ENCODE assay signal across 21 cellular contexts in genomic region chr17:33981713-33982601, GRCh38.
A peak's percentile ranks its signal among the peaks of the same experiment; 100 is the strongest.
DNase-seq lines count a peak whose midpoint lies in the region; ATAC-seq, FAIRE-seq and TF ChIP-seq lines count a peak whose summit lies in the region.
"Had no signal": no experiment of that assay in that cellular context is flagged by ENCODE, and none has a peak within 500 bp of the region (broad histone marks: within the 10 kb centered on the region; RNA-seq: fewer than 3 reads in every experiment).

No MANE protein-coding gene starts in this region.

- DNase-seq in H4 (ENCODE audit: low spot score) (peak; percentile 57), NCI-H2029 (lab: John Stamatoyannopoulos, UW) (peak; percentile 63), activated gamma-delta T cell (lab: John Stamatoyannopoulos, UW) (no peak), NCI-H510A treated with DMSO at 0.1 percent for 48 hours (lab: John Stamatoyannopoulos, UW) (no peak), D721Med (ENCODE audit: insufficient read length, low spot score) (no peak)
- DNase-seq: activated CD4-positive, CD25-positive, alpha-beta regulatory T cell treated with anti-CD3 and anti-CD28 coated beads, Interleukin-2, amount 50 U/mL, for 72 hours; activated T-cell treated with anti-CD3 and anti-CD28 coated beads, Interleukin-2, amount 50 U/mL, for 24 hours; cortex of kidney; hippocampal formation; mesenchymal stem cell; MG63; Peyer's patch; stimulated activated naive B cell treated with anti-CD40 and anti-IgM and Interleukin-4, amounts not matched to agents 10 μg/mL and 1 μg/mL and 100 μg/mL, for 72 hours; T-cell; upper lobe of right lung had no signal

- no peak for ATAC-seq in GM18861 (IDR thresholded peaks at IDR 0.05; ENCODE audit: unreplicated experiment)
- ATAC-seq: stimulated activated naive B cell treated with anti-CD40 and anti-IgM and Interleukin-4, amounts not matched to agents 10 μg/mL and 1 μg/mL and 100 μg/mL, for 72 hours; T-cell; upper lobe of right lung had no signal

- FAIRE-seq in D721Med (lab: Jason Lieb, UNC): no peak
- FAIRE-seq: GM12892, HTR-8/SVneo had no signal

- no peaks in the 10 kb centered on the region for H4K20me1 ChIP-seq in BLaER1 treated with 17β-estradiol and CSF1 and Interleukin-3, amounts not matched to agents 10 nM and 100 nM

- no peak overlapping the region for H3K9ac ChIP-seq in BLaER1 treated with 17β-estradiol and CSF1 and Interleukin-3, amounts not matched to agents 10 nM and 100 nM

- H3K27me3 ChIP-seq in BLaER1 treated with 17β-estradiol and CSF1 and Interleukin-3, amounts not matched to agents 10 nM and 100 nM: no peaks in the 10 kb centered on the region
- H3K27me3 ChIP-seq: MG63, neutrophil, Peyer's patch, upper lobe of right lung had no signal

- H3K4me3 ChIP-seq in BLaER1 treated with 17β-estradiol and CSF1 and Interleukin-3, amounts not matched to agents 10 nM and 100 nM: no peak overlapping the region
- H3K4me3 ChIP-seq: MG63, Peyer's patch, upper lobe of right lung had no signal

- no peaks in the 10 kb centered on the region for H3K36me3 ChIP-seq in BLaER1 treated with 17β-estradiol and CSF1 and Interleukin-3, amounts not matched to agents 10 nM and 100 nM
- H3K36me3 ChIP-seq: MG63, neutrophil, Peyer's patch, upper lobe of right lung had no signal

- 0 out of 22 replicates have a peak, but pooled peaks cover 0 to 5% (median 0%) of the 10 kb centered on the region in 11 experiments for H3K9me3 ChIP-seq in BLaER1 treated with 17β-estradiol and CSF1 and Interleukin-3, amounts not matched to agents 10 nM and 100 nM (replicated peaks in 1 of 11)
- H3K9me3 ChIP-seq: MG63, neutrophil, Peyer's patch, upper lobe of right lung had no signal

- TF ChIP-seq CTCF in VCaP (conservative IDR thresholded peaks at IDR 0.05) (no peak), D721Med (IDR thresholded peaks at IDR 0.05; ENCODE audit: insufficient read depth, missing control alignments) (no peak)

- no peak overlapping the region for H3K27ac ChIP-seq in BLaER1 treated with 17β-estradiol and CSF1 and Interleukin-3, amounts not matched to agents 10 nM and 100 nM
- peak overlapping the region; percentile 41 for H3K27ac ChIP-seq in VCaP
- H3K27ac ChIP-seq: neutrophil, Peyer's patch, upper lobe of right lung had no signal

- peak overlapping the region in 9 of 11 experiments; percentile 4 to 59 (median 41); a peak in 15 of 22 replicates for H3K4me2 ChIP-seq in BLaER1 treated with 17β-estradiol and CSF1 and Interleukin-3, amounts not matched to agents 10 nM and 100 nM

- H3K4me1 ChIP-seq in BLaER1 treated with 17β-estradiol and CSF1 and Interleukin-3, amounts not matched to agents 10 nM and 100 nM: peaks cover 0 to 38% (median 18%) of the 10 kb centered on the region in 10 experiments; a peak in 15 of 20 replicates
- H3K4me1 ChIP-seq: Peyer's patch, upper lobe of right lung had no signal

Comparison
In these comparisons a context has a peak if more than half of its experiments do, and no peak if none do; other contexts are left out.
1. DNase-seq: peak in H4 (single experiment) and NCI-H2029 (single experiment); none in activated gamma-delta T cell (single experiment), NCI-H510A treated with DMSO at 0.1 percent for 48 hours (single experiment) and D721Med (single experiment).